7 cellular contexts compared by ENCODE assay signal in the genomic region with DNA sequence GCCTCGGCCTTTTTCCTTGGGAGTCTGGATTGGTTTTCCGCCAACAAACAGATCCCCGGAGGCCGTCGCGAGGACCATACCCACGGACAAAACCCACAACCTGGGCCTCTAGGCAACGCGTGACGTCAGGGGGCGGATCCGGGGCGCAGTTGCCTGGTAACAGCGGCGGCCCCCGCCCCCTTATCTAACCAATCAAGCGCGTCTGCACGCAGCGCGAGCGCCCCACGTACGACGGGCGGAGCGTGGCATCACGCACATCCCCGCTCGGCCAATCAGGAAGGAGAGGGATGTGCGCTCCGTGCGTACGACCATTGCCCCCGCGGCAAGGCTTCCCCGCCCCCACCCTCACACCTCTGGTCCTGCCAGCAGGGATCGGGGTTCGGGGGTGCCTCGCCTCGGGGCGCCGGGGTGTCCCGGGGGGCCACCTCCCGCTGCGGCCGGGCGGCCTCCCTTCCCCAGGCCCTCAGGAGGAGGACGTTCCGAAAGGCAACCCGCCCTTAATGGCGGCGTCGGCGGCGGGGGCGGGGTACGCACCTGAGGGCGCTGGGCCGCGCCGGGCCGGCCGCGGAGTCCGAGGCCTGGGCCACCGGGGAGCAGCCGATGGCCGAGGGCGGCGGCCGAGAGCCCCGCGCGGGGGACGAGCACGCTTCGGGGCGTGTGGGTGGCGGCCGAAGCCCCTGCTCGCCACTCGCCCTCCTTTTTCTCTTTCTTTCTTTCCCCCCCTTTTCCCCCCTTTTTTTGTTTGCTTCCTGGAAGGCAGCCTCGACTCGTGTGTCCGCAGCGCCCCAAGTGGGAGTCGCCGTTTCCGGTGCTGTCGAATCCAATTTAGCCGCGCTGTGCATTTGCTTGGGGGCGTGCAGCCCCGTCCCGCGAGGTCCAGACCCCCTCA. TPM values are rescaled to one million over a fixed set of nuclear protein-coding genes. Genes with fewer than 3 reads are reported as not detected.
DNase-seq lines count a peak whose midpoint lies in the region; ATAC-seq and TF ChIP-seq lines count a peak whose summit lies in the region.
"Not testable (repeated sequence)": the region's sequence is repeated elsewhere in the genome, so short reads cannot be mapped to it uniquely, and the experiment has no call there.

A gene (minus strand): TSS at position 773 of the 889 bp plus-strand sequence. CDS start 15,227 bp downstream, outside the sequence.

- H3K4me3 Mint-ChIP-seq in T-helper 1 cell treated with Interleukin-12 subunit alpha and Interleukin-12 subunit beta and Interleukin-4 antibody, amounts not matched to agents 30 μg/mL and 1 μg/mL, for 36 hours: peak within 1 kb of the TSS; percentile 55
- H3K4me3 Mint-ChIP-seq in brain: peak within 1 kb of the TSS; percentile 49 to 76 (median 68)

- not testable (repeated sequence) for H3K36me3 Mint-ChIP-seq in T-helper 1 cell treated with Interleukin-12 subunit alpha and Interleukin-12 subunit beta and Interleukin-4 antibody, amounts not matched to agents 30 μg/mL and 1 μg/mL, for 36 hours (ENCODE audit: low read depth); brain

- peak within 1 kb of the TSS; percentile 65 for H3K27ac Mint-ChIP-seq in T-helper 1 cell treated with Interleukin-12 subunit alpha and Interleukin-12 subunit beta and Interleukin-4 antibody, amounts not matched to agents 30 μg/mL and 1 μg/mL, for 36 hours
- peak within 1 kb of the TSS in 2 of 5 experiments; percentile 74 to 91 for H3K27ac Mint-ChIP-seq in brain

- intact Hi-C loops in posterior vena cava (cut with DNase I): not testable (repeated sequence)

- ATAC-seq in GM18520 (IDR thresholded peaks at IDR 0.05; ENCODE audit: unreplicated experiment) (peak; percentile 87), HG03439 (IDR thresholded peaks at IDR 0.05; ENCODE audit: unreplicated experiment) (peak; percentile 74)

- DNase-seq in H4 (ENCODE audit: low spot score): not testable (repeated sequence)
- DNase-seq in inferior parietal cortex (ENCODE audit: extremely low spot score) (peak; percentile 2), posterior vena cava (ENCODE audit: low spot score) (peak; percentile 91)

- not testable (repeated sequence) for H3K27me3 Mint-ChIP-seq in T-helper 1 cell treated with Interleukin-12 subunit alpha and Interleukin-12 subunit beta and Interleukin-4 antibody, amounts not matched to agents 30 μg/mL and 1 μg/mL, for 36 hours (ENCODE audit: low read depth); brain

- not testable (repeated sequence) for H3K9me3 Mint-ChIP-seq in T-helper 1 cell treated with Interleukin-12 subunit alpha and Interleukin-12 subunit beta and Interleukin-4 antibody, amounts not matched to agents 30 μg/mL and 1 μg/mL, for 36 hours; brain

- TF ChIP-seq CTCF in brain (conservative IDR thresholded peaks at IDR 0.05): not testable (repeated sequence)

- H3K4me1 Mint-ChIP-seq in T-helper 1 cell treated with Interleukin-12 subunit alpha and Interleukin-12 subunit beta and Interleukin-4 antibody, amounts not matched to agents 30 μg/mL and 1 μg/mL, for 36 hours (ENCODE audit: low read depth); brain: not testable (repeated sequence)

RNA-seq across cellular contexts. Expression of the gene that starts here (rescaled TPM):
- total RNA-seq in H4 (2014; rRNA removed; shearing (Covaris generic)): 10.0 and 39.5 TPM in 2 replicates
- 15.7 TPM for polyA plus RNA-seq in brain (ENCODE audit: insufficient read depth, low read depth, low replicate concordance)
- 10 to 100 TPM; 18.9 to 22.4 TPM for total RNA-seq in posterior vena cava
